ENCODE assay signal across 1 cellular context in the genomic region with DNA sequence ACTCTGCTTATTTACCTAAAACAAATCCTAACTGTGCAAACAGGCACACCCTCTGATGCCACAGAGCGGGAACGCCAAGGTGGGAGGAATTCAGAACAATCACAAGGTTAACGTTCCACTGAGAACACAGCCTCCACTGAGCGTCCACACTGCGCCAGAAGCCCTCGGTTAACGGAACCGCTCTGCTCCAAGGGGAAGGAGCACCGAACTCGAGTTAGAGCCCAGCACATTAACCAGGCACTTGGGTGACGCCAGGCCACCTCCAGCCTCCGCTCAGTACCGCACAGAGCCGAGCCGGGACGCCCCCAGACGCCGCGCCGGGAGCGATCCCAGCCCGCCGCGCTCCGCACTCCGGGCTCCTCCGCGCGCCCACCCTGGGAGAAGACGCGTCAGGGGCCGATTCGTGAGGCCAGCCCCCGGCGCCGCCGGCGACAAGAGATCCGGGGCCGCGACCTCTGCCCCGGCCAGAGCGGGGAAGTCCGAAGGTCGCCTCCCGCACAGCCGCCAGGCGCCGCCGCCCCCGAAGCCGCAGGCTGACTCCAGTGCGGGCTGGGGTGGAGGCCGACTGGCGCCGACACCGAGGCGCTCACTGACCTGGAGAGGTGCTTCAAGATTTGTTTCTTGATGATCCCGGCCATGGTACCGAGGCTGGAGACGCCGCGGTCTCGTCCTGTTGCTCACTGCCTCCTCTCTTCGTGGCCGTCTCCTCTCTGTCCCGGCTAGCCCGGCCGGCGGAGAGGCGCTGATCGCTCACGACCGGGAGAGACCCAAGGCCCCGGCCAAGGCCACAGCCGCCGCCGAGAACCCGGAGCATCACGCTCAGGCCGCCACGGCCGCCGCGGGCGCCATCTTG.
A peak's percentile ranks its signal among the peaks of the same experiment; 100 is the strongest.
TF ChIP-seq lines count a peak whose summit lies in the region.

No MANE protein-coding gene starts in this region.

TF ChIP-seq in HepG2, 621 proteins besides CTCF, POLR2A, EP300 and RAD21 (continued from another document and continues in another):
- TF ChIP-seq, protein P1, sequence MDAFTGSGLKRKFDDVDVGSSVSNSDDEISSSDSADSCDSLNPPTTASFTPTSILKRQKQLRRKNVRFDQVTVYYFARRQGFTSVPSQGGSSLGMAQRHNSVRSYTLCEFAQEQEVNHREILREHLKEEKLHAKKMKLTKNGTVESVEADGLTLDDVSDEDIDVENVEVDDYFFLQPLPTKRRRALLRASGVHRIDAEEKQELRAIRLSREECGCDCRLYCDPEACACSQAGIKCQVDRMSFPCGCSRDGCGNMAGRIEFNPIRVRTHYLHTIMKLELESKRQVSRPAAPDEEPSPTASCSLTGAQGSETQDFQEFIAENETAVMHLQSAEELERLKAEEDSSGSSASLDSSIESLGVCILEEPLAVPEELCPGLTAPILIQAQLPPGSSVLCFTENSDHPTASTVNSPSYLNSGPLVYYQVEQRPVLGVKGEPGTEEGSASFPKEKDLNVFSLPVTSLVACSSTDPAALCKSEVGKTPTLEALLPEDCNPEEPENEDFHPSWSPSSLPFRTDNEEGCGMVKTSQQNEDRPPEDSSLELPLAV (CRISPR knock-in tag; conservative IDR thresholded peaks at IDR 0.05; ENCODE audit: low read depth), result 0 out of 2 replicates have a peak, but pooled peaks have one; percentile 39
- 0 out of 2 replicates have a peak, but pooled peaks have one; percentile 24 for TF ChIP-seq ZFP37 (CRISPR knock-in tag; IDR thresholded peaks at IDR 0.05; ENCODE audit: borderline replicate concordance)
- no peak for TF ChIP-seq NPAS2 (CRISPR knock-in tag; IDR thresholded peaks at IDR 0.05; ENCODE audit: borderline replicate concordance)
- no peak for TF ChIP-seq ZNF678 (CRISPR knock-in tag; IDR thresholded peaks at IDR 0.05)
- no peak for TF ChIP-seq ZFP41 (CRISPR knock-in tag; IDR thresholded peaks at IDR 0.05; ENCODE audit: borderline replicate concordance)
- no peak for TF ChIP-seq KLF15 (CRISPR knock-in tag; IDR thresholded peaks at IDR 0.05; ENCODE audit: borderline replicate concordance)
- TF ChIP-seq HMG20A (CRISPR knock-in tag; IDR thresholded peaks at IDR 0.05; ENCODE audit: borderline replicate concordance), result peak; percentile 93
- TF ChIP-seq CBX2 (IDR thresholded peaks at IDR 0.05; ENCODE audit: low read depth, low read length), result no peak
- TF ChIP-seq CBX2 (CRISPR knock-in tag; IDR thresholded peaks at IDR 0.05; ENCODE audit: low read depth), result no peak
- no peak for TF ChIP-seq PCBP1 (IDR thresholded peaks at IDR 0.05; ENCODE audit: borderline replicate concordance, low read depth, low read length)
- TF ChIP-seq, protein P2, sequence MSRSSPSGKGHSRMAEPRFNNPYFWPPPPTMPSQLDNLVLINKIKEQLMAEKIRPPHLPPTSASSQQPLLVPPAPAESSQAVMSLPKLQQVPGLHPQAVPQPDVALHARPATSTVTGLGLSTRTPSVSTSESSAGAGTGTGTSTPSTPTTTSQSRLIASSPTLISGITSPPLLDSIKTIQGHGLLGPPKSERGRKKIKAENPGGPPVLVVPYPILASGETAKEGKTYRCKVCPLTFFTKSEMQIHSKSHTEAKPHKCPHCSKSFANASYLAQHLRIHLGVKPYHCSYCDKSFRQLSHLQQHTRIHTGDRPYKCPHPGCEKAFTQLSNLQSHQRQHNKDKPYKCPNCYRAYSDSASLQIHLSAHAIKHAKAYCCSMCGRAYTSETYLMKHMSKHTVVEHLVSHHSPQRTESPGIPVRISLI (CRISPR knock-in tag; IDR thresholded peaks at IDR 0.05; ENCODE audit: borderline replicate concordance), result no peak
- no peak for TF ChIP-seq TBP (CRISPR knock-in tag; IDR thresholded peaks at IDR 0.05)
- TF ChIP-seq, protein P3, sequence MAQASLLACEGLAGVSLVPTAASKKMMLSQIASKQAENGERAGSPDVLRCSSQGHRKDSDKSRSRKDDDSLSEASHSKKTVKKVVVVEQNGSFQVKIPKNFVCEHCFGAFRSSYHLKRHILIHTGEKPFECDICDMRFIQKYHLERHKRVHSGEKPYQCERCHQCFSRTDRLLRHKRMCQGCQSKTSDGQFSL (CRISPR knock-in tag; IDR thresholded peaks at IDR 0.05), result no peak
- no peak for TF ChIP-seq RELA (CRISPR knock-in tag; IDR thresholded peaks at IDR 0.05)
- no peak for TF ChIP-seq ZSCAN29 (CRISPR knock-in tag; conservative IDR thresholded peaks at IDR 0.05)
- TF ChIP-seq ZMAT5 (CRISPR knock-in tag; IDR thresholded peaks at IDR 0.05; ENCODE audit: borderline replicate concordance, low read depth), result no peak
- TF ChIP-seq PLRG1 (conservative IDR thresholded peaks at IDR 0.05), result no peak
- peak; percentile 37; the same call in 1 of the 2 replicates for TF ChIP-seq KLF12 (CRISPR knock-in tag; IDR thresholded peaks at IDR 0.05; ENCODE audit: borderline replicate concordance)
- TF ChIP-seq ZNF501 (CRISPR knock-in tag; IDR thresholded peaks at IDR 0.05), result no peak; the same call in 1 of the 2 replicates
- TF ChIP-seq ZNF558 (CRISPR knock-in tag; IDR thresholded peaks at IDR 0.05; ENCODE audit: borderline replicate concordance), result no peak
- peak; percentile 17; the same call in 1 of the 2 replicates for TF ChIP-seq CBFB (CRISPR knock-in tag; IDR thresholded peaks at IDR 0.05)
- TF ChIP-seq, protein P4, sequence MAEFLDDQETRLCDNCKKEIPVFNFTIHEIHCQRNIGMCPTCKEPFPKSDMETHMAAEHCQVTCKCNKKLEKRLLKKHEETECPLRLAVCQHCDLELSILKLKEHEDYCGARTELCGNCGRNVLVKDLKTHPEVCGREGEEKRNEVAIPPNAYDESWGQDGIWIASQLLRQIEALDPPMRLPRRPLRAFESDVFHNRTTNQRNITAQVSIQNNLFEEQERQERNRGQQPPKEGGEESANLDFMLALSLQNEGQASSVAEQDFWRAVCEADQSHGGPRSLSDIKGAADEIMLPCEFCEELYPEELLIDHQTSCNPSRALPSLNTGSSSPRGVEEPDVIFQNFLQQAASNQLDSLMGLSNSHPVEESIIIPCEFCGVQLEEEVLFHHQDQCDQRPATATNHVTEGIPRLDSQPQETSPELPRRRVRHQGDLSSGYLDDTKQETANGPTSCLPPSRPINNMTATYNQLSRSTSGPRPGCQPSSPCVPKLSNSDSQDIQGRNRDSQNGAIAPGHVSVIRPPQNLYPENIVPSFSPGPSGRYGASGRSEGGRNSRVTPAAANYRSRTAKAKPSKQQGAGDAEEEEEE (CRISPR knock-in tag; IDR thresholded peaks at IDR 0.05; ENCODE audit: borderline replicate concordance), result no peak
- TF ChIP-seq TEF (CRISPR knock-in tag; IDR thresholded peaks at IDR 0.05), result no peak
- TF ChIP-seq, protein P5, sequence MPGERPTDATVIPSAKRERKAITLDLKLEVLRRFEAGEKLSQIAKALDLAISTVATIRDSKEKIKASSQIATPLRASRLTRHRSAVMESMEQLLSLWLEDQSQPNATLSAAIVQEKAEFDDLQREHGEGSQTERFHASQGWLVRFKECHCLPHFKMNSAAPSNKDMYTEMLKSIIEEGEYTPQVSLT (CRISPR knock-in tag; IDR thresholded peaks at IDR 0.05; ENCODE audit: borderline replicate concordance, low read depth), result no peak
- TF ChIP-seq USF2 (IDR thresholded peaks at IDR 0.05; ENCODE audit: low read depth, low read length), result no peak
- no peak for TF ChIP-seq USF2 (CRISPR knock-in tag; IDR thresholded peaks at IDR 0.05; ENCODE audit: borderline replicate concordance)
- no peak; the same call in none of the 2 replicates for TF ChIP-seq POGK (CRISPR knock-in tag; conservative IDR thresholded peaks at IDR 0.05)
- TF ChIP-seq, protein P6, sequence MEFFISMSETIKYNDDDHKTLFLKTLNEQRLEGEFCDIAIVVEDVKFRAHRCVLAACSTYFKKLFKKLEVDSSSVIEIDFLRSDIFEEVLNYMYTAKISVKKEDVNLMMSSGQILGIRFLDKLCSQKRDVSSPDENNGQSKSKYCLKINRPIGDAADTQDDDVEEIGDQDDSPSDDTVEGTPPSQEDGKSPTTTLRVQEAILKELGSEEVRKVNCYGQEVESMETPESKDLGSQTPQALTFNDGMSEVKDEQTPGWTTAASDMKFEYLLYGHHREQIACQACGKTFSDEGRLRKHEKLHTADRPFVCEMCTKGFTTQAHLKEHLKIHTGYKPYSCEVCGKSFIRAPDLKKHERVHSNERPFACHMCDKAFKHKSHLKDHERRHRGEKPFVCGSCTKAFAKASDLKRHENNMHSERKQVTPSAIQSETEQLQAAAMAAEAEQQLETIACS (CRISPR knock-in tag; IDR thresholded peaks at IDR 0.05), result no peak
- TF ChIP-seq PAWR (CRISPR knock-in tag; IDR thresholded peaks at IDR 0.05; ENCODE audit: borderline replicate concordance), result 0 out of 2 replicates have a peak, but pooled peaks have one; percentile 21
- TF ChIP-seq ZSCAN22 (CRISPR knock-in tag; IDR thresholded peaks at IDR 0.05), result no peak; the same call in 1 of the 2 replicates
- peak; percentile 17; the same call in 1 of the 2 replicates for TF ChIP-seq SNAPC2 (CRISPR knock-in tag; IDR thresholded peaks at IDR 0.05)
- TF ChIP-seq, protein P7, sequence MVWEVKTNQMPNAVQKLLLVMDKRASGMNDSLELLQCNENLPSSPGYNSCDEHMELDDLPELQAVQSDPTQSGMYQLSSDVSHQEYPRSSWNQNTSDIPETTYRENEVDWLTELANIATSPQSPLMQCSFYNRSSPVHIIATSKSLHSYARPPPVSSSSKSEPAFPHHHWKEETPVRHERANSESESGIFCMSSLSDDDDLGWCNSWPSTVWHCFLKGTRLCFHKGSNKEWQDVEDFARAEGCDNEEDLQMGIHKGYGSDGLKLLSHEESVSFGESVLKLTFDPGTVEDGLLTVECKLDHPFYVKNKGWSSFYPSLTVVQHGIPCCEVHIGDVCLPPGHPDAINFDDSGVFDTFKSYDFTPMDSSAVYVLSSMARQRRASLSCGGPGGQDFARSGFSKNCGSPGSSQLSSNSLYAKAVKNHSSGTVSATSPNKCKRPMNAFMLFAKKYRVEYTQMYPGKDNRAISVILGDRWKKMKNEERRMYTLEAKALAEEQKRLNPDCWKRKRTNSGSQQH (CRISPR knock-in tag; IDR thresholded peaks at IDR 0.05; ENCODE audit: low read depth), result no peak
- TF ChIP-seq HNRNPH1 (optimal IDR thresholded peaks at IDR 0.05; ENCODE audit: low read depth, low read length), result no peak
- no peak for TF ChIP-seq GLMP (CRISPR knock-in tag; IDR thresholded peaks at IDR 0.05; ENCODE audit: borderline replicate concordance)
- TF ChIP-seq, protein P8, sequence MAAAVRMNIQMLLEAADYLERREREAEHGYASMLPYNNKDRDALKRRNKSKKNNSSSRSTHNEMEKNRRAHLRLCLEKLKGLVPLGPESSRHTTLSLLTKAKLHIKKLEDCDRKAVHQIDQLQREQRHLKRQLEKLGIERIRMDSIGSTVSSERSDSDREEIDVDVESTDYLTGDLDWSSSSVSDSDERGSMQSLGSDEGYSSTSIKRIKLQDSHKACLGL (CRISPR knock-in tag; IDR thresholded peaks at IDR 0.05), result peak; percentile 68; the same call in 1 of the 2 replicates
- TF ChIP-seq ZBTB7B (CRISPR knock-in tag; IDR thresholded peaks at IDR 0.05), result peak; percentile 68
- peak; percentile 67 for TF ChIP-seq RBM39 (IDR thresholded peaks at IDR 0.05; ENCODE audit: low read depth, low read length, poor library complexity, severe bottlenecking)
- peak; percentile 80 for TF ChIP-seq ZFY (CRISPR knock-in tag; IDR thresholded peaks at IDR 0.05)
